ENCODE assay signal across 8 cellular contexts in genomic region chr9:127523312-127523851, GRCh38.
DNase-seq lines count a peak whose midpoint lies in the region; ATAC-seq and TF ChIP-seq lines count a peak whose summit lies in the region.

No MANE protein-coding gene starts in this region.

- peak; percentile 70 for DNase-seq in activated CD4-positive, CD25-positive, alpha-beta regulatory T cell treated with anti-CD3 and anti-CD28 coated beads, Interleukin-2, amount 50 U/mL, for 72 hours
- no peak for DNase-seq in activated CD4-positive, CD25-positive, alpha-beta regulatory T cell (lab: John Stamatoyannopoulos, UW)
- DNase-seq in RWPE1 (ENCODE audit: low spot score) = no peak
- DNase-seq in erythroblast (lab: John Stamatoyannopoulos, UW) = peak; percentile 63 to 80
- DNase-seq in stimulated activated CD4-positive, alpha-beta T cell treated with anti-CD3 and anti-CD28 coated beads, Interleukin-2, amount 100 ng/mL, for 48 hours = peak; percentile 26 to 37
- DNase-seq in activated effector memory CD4-positive, alpha-beta T cell treated with anti-CD3 and anti-CD28 coated beads, Interleukin-2, amount 50 U/mL, for 16 hours = no peak

- TF ChIP-seq CTCF in RWPE1 (conservative IDR thresholded peaks at IDR 0.05; ENCODE audit: low read depth) = no peak; the same call in 1 of the 2 replicates

- ATAC-seq in GM18858 (IDR thresholded peaks at IDR 0.05; ENCODE audit: unreplicated experiment) (no peak), HG03175 (IDR thresholded peaks at IDR 0.05; ENCODE audit: unreplicated experiment) (no peak)

- no peak for TF ChIP-seq POLR2A in erythroblast (IDR thresholded peaks at IDR 0.05; ENCODE audit: low read length)

- POLR2A ChIA-PET in RWPE1 (lab: Yijun Ruan, JAX; ENCODE audit: low non-redundant PET) = no interaction called here

- CTCF ChIA-PET in RWPE1 (lab: Yijun Ruan, JAX) = interaction anchor here (1.1 to 2.0 kb wide), 4 partner anchors 15 to 261 kb away, joined by 3 to 6 read pairs (median 4); partner anchors contain the start of gene TOR2A

- peak overlapping the region; percentile 85 for H3K27ac ChIP-seq in RWPE1

Comparison
In these comparisons a context has a peak if more than half of its experiments do, and no peak if none do; other contexts are left out.
1. DNase-seq: peak in activated CD4-positive, CD25-positive, alpha-beta regulatory T cell treated with anti-CD3 and anti-CD28 coated beads, Interleukin-2, amount 50 U/mL, for 72 hours (single experiment), erythroblast (2 of 2) and stimulated activated CD4-positive, alpha-beta T cell treated with anti-CD3 and anti-CD28 coated beads, Interleukin-2, amount 100 ng/mL, for 48 hours (2 of 2); none in activated CD4-positive, CD25-positive, alpha-beta regulatory T cell (0 of 4), RWPE1 (single experiment) and activated effector memory CD4-positive, alpha-beta T cell treated with anti-CD3 and anti-CD28 coated beads, Interleukin-2, amount 50 U/mL, for 16 hours (single experiment).